ENCODE assay signal across 27 cellular contexts in genomic region chr2:8938384-8938783, GRCh38.
"Had no signal": no experiment of that assay in that cellular context is flagged by ENCODE, and none has a peak within 500 bp of the region (broad histone marks: within the 10 kb centered on the region; RNA-seq: fewer than 3 reads in every experiment).

No MANE protein-coding gene starts in this region.

- H3K36me3 Mint-ChIP-seq: naive B cell, natural killer cell had no signal

- H3K27ac Mint-ChIP-seq: immature natural killer cell; mesothelial cell of epicardium; natural killer cell; stimulated activated naive B cell treated with anti-CD40 and anti-IgM and Interleukin-4, amounts not matched to agents 10 μg/mL and 1 μg/mL and 100 μg/mL, for 72 hours; stimulated activated naive CD8-positive, alpha-beta T cell treated with anti-CD3 and anti-CD28 coated beads, Interleukin-15, Interleukin-2, amounts not matched to agents 100 ng/mL and 50 ng/mL, for 24 hours had no signal

- H3K27me3 Mint-ChIP-seq: naive B cell; stimulated activated naive B cell treated with anti-CD40 and anti-IgM and Interleukin-4, amounts not matched to agents 10 μg/mL and 1 μg/mL and 100 μg/mL, for 72 hours; stimulated activated naive CD8-positive, alpha-beta T cell treated with anti-CD3 and anti-CD28 coated beads, Interleukin-15, Interleukin-2, amounts not matched to agents 100 ng/mL and 50 ng/mL, for 24 hours had no signal

- FAIRE-seq: islet of Langerhans, kidney, pancreas had no signal

- H3K4me3 Mint-ChIP-seq: immature natural killer cell; mesothelial cell of epicardium; naive B cell; natural killer cell; stimulated activated naive B cell treated with anti-CD40 and anti-IgM and Interleukin-4, amounts not matched to agents 10 μg/mL and 1 μg/mL and 100 μg/mL, for 72 hours; stimulated activated naive CD8-positive, alpha-beta T cell treated with anti-CD3 and anti-CD28 coated beads, Interleukin-15, Interleukin-2, amounts not matched to agents 100 ng/mL and 50 ng/mL, for 24 hours had no signal

- ATAC-seq: left colon; left lung; lower lobe of right lung; natural killer cell; pancreas; right cardiac atrium; sciatic nerve; stimulated activated naive B cell treated with anti-CD40 and anti-IgM and Interleukin-4, amounts not matched to agents 10 μg/mL and 1 μg/mL and 100 μg/mL, for 72 hours; upper lobe of right lung had no signal

- H3K9me3 Mint-ChIP-seq: immature natural killer cell; mesothelial cell of epicardium; natural killer cell; stimulated activated naive CD8-positive, alpha-beta T cell treated with anti-CD3 and anti-CD28 coated beads, Interleukin-15, Interleukin-2, amounts not matched to agents 100 ng/mL and 50 ng/mL, for 24 hours had no signal

- H3K4me1 Mint-ChIP-seq: immature natural killer cell, mesothelial cell of epicardium, naive B cell, natural killer cell had no signal

- DNase-seq: hypothalamus; immature natural killer cell; kidney; left colon; left lung; lower lobe of right lung; mammary epithelial cell; mesendoderm; naive B cell; natural killer cell; nucleus accumbens; pancreas; posterior cingulate gyrus; right cardiac atrium; stimulated activated CD4-positive, alpha-beta T cell treated with anti-CD3 and anti-CD28 coated beads, Interleukin-12 subunit alpha, Interleukin-12 subunit beta, amount 100 ng/mL, for 4 hours; stimulated activated CD4-positive, alpha-beta T cell treated with anti-CD3 and anti-CD28 coated beads, Interleukin-15, amount 100 ng/mL, for 24 hours; stimulated activated CD4-positive, alpha-beta T cell treated with anti-CD3 and anti-CD28 coated beads, Interleukin-2, amount 100 ng/mL, for 24 hours; stimulated activated CD4-positive, alpha-beta T cell treated with anti-CD3 and anti-CD28 coated beads, Interleukin-4, amount 100 ng/mL, for 1 hour; stimulated activated naive B cell treated with anti-CD40 and anti-IgM and Interleukin-4, amounts not matched to agents 10 μg/mL and 1 μg/mL and 100 μg/mL, for 72 hours; tibial artery; trophoblast cell; upper lobe of right lung; uterus had no signal
